12 cellular contexts compared by ENCODE assay signal in genomic region chr1:209583408-209583807, GRCh38. TPM values are rescaled to one million over a fixed set of nuclear protein-coding genes. Genes with fewer than 3 reads are reported as not detected.
DNase-seq lines count a peak whose midpoint lies in the region; ATAC-seq and TF ChIP-seq lines count a peak whose summit lies in the region.
"Had no signal": no experiment of that assay in that cellular context is flagged by ENCODE, and none has a peak within 500 bp of the region (broad histone marks: within the 10 kb centered on the region; RNA-seq: fewer than 3 reads in every experiment).

CAMK1G (plus strand) TSS chr1:209583714; CDS start chr1:209594984, 11,270 bp downstream.

- H3K4me3 Mint-ChIP-seq in activated T-cell treated with anti-CD3 and anti-CD28 coated beads, Interleukin-2, amount 50 U/mL, for 72 hours, result no peak within 1 kb of the TSS
- H3K4me3 Mint-ChIP-seq: naive B cell had no signal

- no peak for ATAC-seq in HG02970 (IDR thresholded peaks at IDR 0.05; ENCODE audit: low FRiP score, unreplicated experiment)
- ATAC-seq in activated T-cell treated with anti-CD3 and anti-CD28 coated beads, Interleukin-2, amount 50 U/mL, for 72 hours (replicated peaks in 1 of 2), result no peak
- ATAC-seq in stimulated activated naive CD8-positive, alpha-beta T cell treated with anti-CD3 and anti-CD28 coated beads, Interleukin-15, Interleukin-2, amounts not matched to agents 100 U/mL and 50 U/mL, for 24 hours, result no peak

- H3K9me3 Mint-ChIP-seq in activated T-cell treated with anti-CD3 and anti-CD28 coated beads, Interleukin-2, amount 50 U/mL, for 72 hours, result no peaks in the 10 kb centered on the region

- H3K4me1 Mint-ChIP-seq in activated T-cell treated with anti-CD3 and anti-CD28 coated beads, Interleukin-2, amount 50 U/mL, for 72 hours (ENCODE audit: low read depth), result no peaks in the 10 kb centered on the region
- H3K4me1 Mint-ChIP-seq: naive B cell had no signal

- no peak within 1 kb of the TSS for H3K27ac Mint-ChIP-seq in activated T-cell treated with anti-CD3 and anti-CD28 coated beads, Interleukin-2, amount 50 U/mL, for 72 hours
- H3K27ac Mint-ChIP-seq: naive B cell had no signal

- peaks cover 21% of the 10 kb centered on the region for H3K27me3 Mint-ChIP-seq in activated T-cell treated with anti-CD3 and anti-CD28 coated beads, Interleukin-2, amount 50 U/mL, for 72 hours (ENCODE audit: low read depth)

- H3K4me3 ChIP-seq in fibroblast of mammary gland (ENCODE audit: control insufficient read depth, low read depth, low read length), result no peak within 1 kb of the TSS

- no peak for TF ChIP-seq CTCF in fibroblast of mammary gland (conservative IDR thresholded peaks at IDR 0.05; ENCODE audit: control insufficient read depth, insufficient read depth, low read depth, low read length)

- DNase-seq in EL, result peak; percentile 83
- DNase-seq in NCI-H82 (lab: John Stamatoyannopoulos, UW), result peak; percentile 95
- DNase-seq in fibroblast of mammary gland (ENCODE audit: low read depth), result peak; percentile 39
- DNase-seq in occipital lobe (lab: John Stamatoyannopoulos, UW), result peak; percentile 60
- DNase-seq in HK-2 (ENCODE audit: unreplicated experiment), result no peak
- no peak for DNase-seq in activated T-cell treated with anti-CD3 and anti-CD28 coated beads, Interleukin-2, amount 50 U/mL, for 72 hours
- no peak for DNase-seq in stimulated activated naive CD8-positive, alpha-beta T cell treated with anti-CD3 and anti-CD28 coated beads, Interleukin-15, Interleukin-2, amounts not matched to agents 100 U/mL and 50 U/mL, for 24 hours
- DNase-seq: activated CD4-positive, alpha-beta T cell treated with anti-CD3 and anti-CD28 coated beads for 48 hours; naive B cell; NCI-H2081 treated with DMSO at 0.1 percent for 48 hours had no signal

- no peaks in the 10 kb centered on the region for H3K36me3 Mint-ChIP-seq in activated T-cell treated with anti-CD3 and anti-CD28 coated beads, Interleukin-2, amount 50 U/mL, for 72 hours (ENCODE audit: insufficient read depth in 2 of 2)
- H3K36me3 Mint-ChIP-seq: naive B cell had no signal

RNA-seq across cellular contexts. Expression of gene CAMK1G, which starts in this region (rescaled TPM):
- total RNA-seq in occipital lobe, result 7.3 TPM
- under 1 TPM; 0.43 to 0.63 TPM for total RNA-seq in activated T-cell treated with anti-CD3 and anti-CD28 coated beads, Interleukin-2, amount 50 U/mL, for 72 hours
- total RNA-seq: dermis microvascular lymphatic vessel endothelial cell had no signal

Comparison
In these comparisons a context has a peak if more than half of its experiments do, and no peak if none do; other contexts are left out.
1. DNase-seq: peak in EL (single experiment), NCI-H82 (single experiment), fibroblast of mammary gland (single experiment) and occipital lobe (single experiment); none in HK-2 (single experiment), activated T-cell treated with anti-CD3 and anti-CD28 coated beads, Interleukin-2, amount 50 U/mL, for 72 hours (0 of 2) and stimulated activated naive CD8-positive, alpha-beta T cell treated with anti-CD3 and anti-CD28 coated beads, Interleukin-15, Interleukin-2, amounts not matched to agents 100 U/mL and 50 U/mL, for 24 hours (single experiment).